In genomic region chr4:73075832-73076231, GRCh38 we compare ENCODE assay signal across 20 cellular contexts.
"Had no signal": no experiment of that assay in that cellular context is flagged by ENCODE, and none has a peak within 500 bp of the region (broad histone marks: within the 10 kb centered on the region; RNA-seq: fewer than 3 reads in every experiment).

No MANE protein-coding gene starts in this region.

- H3K4me1 ChIP-seq: prostate gland had no signal

- H3K27me3 Mint-ChIP-seq: memory B cell; natural killer cell treated with Interleukin-12 subunit alpha and Interleukin-12 subunit beta and Interleukin-15 and Interleukin-18, amount 100 ng/mL, for 72 hours; type B pancreatic cell had no signal

- H3K27ac ChIP-seq: cardiac muscle cell, heart right ventricle, neutrophil, ovary, prostate gland, spleen, thoracic aorta, WERI-Rb-1 had no signal

- DNase-seq: activated CD4-positive, CD25-positive, alpha-beta regulatory T cell treated with anti-CD3 and anti-CD28 coated beads, Interleukin-2, amount 50 U/mL, for 72 hours; activated CD8-positive, alpha-beta memory T cell treated with anti-CD3 and anti-CD28 coated beads, Interleukin-2, amount 50 U/mL, for 4 hours; activated effector memory CD4-positive, alpha-beta T cell treated with anti-CD3 and anti-CD28 coated beads, Interleukin-2, amount 50 U/mL, for 16 hours; activated T-cell treated with anti-CD3 and anti-CD28 coated beads, Interleukin-2, amount 50 U/mL, for 48 hours; foreskin fibroblast; heart right ventricle; islet precursor cell; left cardiac atrium; ovary; spleen; stimulated activated CD4-positive, alpha-beta T cell treated with anti-CD3 and anti-CD28 coated beads, Interleukin-4, amount 100 ng/mL, for 1 hour; stimulated activated naive CD4-positive, alpha-beta T cell; WERI-Rb-1 had no signal

- ATAC-seq: heart right ventricle; left cardiac atrium; natural killer cell treated with Interleukin-12 subunit alpha and Interleukin-12 subunit beta and Interleukin-15 and Interleukin-18, amount 100 ng/mL, for 72 hours had no signal

- H3K36me3 ChIP-seq: ovary had no signal

- H3K27ac Mint-ChIP-seq: type B pancreatic cell had no signal

- H3K4me3 Mint-ChIP-seq: memory B cell; natural killer cell treated with Interleukin-12 subunit alpha and Interleukin-12 subunit beta and Interleukin-15 and Interleukin-18, amount 100 ng/mL, for 72 hours; type B pancreatic cell had no signal

- H3K9me3 Mint-ChIP-seq: memory B cell; natural killer cell treated with Interleukin-12 subunit alpha and Interleukin-12 subunit beta and Interleukin-15 and Interleukin-18, amount 100 ng/mL, for 72 hours; type B pancreatic cell had no signal

- H3K9me3 ChIP-seq: heart right ventricle, neutrophil, ovary, prostate gland, spleen, thoracic aorta had no signal

- H3K4me3 ChIP-seq: cardiac muscle cell, heart right ventricle, ovary, prostate gland, spleen, thoracic aorta had no signal

- H3K27me3 ChIP-seq: cardiac muscle cell, heart right ventricle, neutrophil, ovary, spleen had no signal
